8 cellular contexts compared by ENCODE assay signal in the genomic region with DNA sequence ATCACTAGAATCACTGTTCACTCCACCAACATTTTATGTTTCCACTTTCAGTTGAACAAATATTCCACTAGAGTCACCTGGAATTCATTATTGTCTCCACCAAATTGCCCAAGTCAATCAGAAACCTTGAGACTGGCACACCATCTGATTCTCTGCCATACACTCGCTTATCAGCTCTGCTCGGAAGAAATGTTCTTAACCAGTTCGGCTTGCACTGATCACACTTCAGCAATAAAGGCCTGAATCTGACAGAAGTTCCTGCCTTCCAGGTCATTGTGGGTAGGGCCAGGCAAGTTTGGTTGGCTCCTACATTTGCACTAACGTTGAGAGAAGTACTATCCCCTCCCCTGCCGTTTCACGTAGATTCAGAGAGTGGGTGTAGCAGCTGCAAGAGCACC.
DNase-seq lines count a peak whose midpoint lies in the region; ATAC-seq and TF ChIP-seq lines count a peak whose summit lies in the region.

No MANE protein-coding gene starts in this region.

- H3K4me3 ChIP-seq in ACC112 (ENCODE audit: low read depth, low read length): peak overlapping the region; percentile 91
- H3K4me3 ChIP-seq in HUES48 (ENCODE audit: low read depth, low read length): peak overlapping the region; percentile 100
- H3K4me3 ChIP-seq in cardiac fibroblast (replicated peaks in 1 of 2; ENCODE audit: low read depth in 2 of 2, low read length in 2 of 2): peak overlapping the region; percentile 99
- H3K4me3 ChIP-seq in muscle layer of colon (ENCODE audit: low read depth in 1 of 2, low read length in 2 of 2): peak overlapping the region; percentile 80 to 89

- no peaks in the 10 kb centered on the region for H3K9me3 ChIP-seq in HUES48 (ENCODE audit: control insufficient read depth, insufficient read depth, low read length)
- no peaks in the 10 kb centered on the region for H3K9me3 ChIP-seq in muscle layer of colon (ENCODE audit: low read length)

- H3K9ac ChIP-seq in HUES48 (ENCODE audit: low read depth, low read length) (peak overlapping the region; percentile 80), muscle layer of colon (ENCODE audit: low read length) (peak overlapping the region; percentile 83)

- DNase-seq in cardiac fibroblast (ENCODE audit: low read depth in 2 of 2): no peak
- no peak for DNase-seq in iPS-NIHi11 (ENCODE audit: low spot score)
- DNase-seq in stimulated activated CD4-positive, alpha-beta T cell treated with anti-CD3 and anti-CD28 coated beads, Interleukin-15, amount 100 ng/mL, for 24 hours: no peak

- H3K27me3 ChIP-seq in ACC112 (ENCODE audit: insufficient read depth, low read length) (no peaks in the 10 kb centered on the region), HUES48 (ENCODE audit: control insufficient read depth, insufficient read depth, low read length) (no peaks in the 10 kb centered on the region), muscle layer of colon (ENCODE audit: control insufficient read depth in 1 of 2, insufficient read depth in 2 of 2, low read length in 2 of 2) (no peaks in the 10 kb centered on the region)

- peaks cover 41% of the 10 kb centered on the region for H3K4me1 ChIP-seq in ACC112 (ENCODE audit: control insufficient read depth, insufficient read depth, low read length, unreplicated experiment)
- peaks cover 47% of the 10 kb centered on the region for H3K4me1 ChIP-seq in HUES48 (ENCODE audit: control insufficient read depth, insufficient read depth, low read length)
- H3K4me1 ChIP-seq in muscle layer of colon (ENCODE audit: insufficient read depth, low read length): peaks cover 46% of the 10 kb centered on the region

- H2AFZ ChIP-seq in ACC112 (ENCODE audit: low read length, unreplicated experiment): no peak overlapping the region

- no peak for ATAC-seq in GM19035 (IDR thresholded peaks at IDR 0.05; ENCODE audit: unreplicated experiment)
- no peak for ATAC-seq in GM19328 (IDR thresholded peaks at IDR 0.05; ENCODE audit: unreplicated experiment)

- peak overlapping the region; percentile 87 for H3K27ac ChIP-seq in ACC112 (ENCODE audit: low read depth, low read length)
- H3K27ac ChIP-seq in HUES48 (ENCODE audit: low read depth, low read length): peak overlapping the region; percentile 90
- peak overlapping the region; percentile 92 for H3K27ac ChIP-seq in muscle layer of colon (ENCODE audit: low read depth, low read length)

- TF ChIP-seq CTCF in cardiac fibroblast (IDR thresholded peaks at IDR 0.05; ENCODE audit: low read depth, low read length): no peak

- H3K36me3 ChIP-seq in ACC112 (ENCODE audit: insufficient read depth, low read length) (no peaks in the 10 kb centered on the region), HUES48 (ENCODE audit: control insufficient read depth, insufficient read depth, low read length) (peaks cover 22% of the 10 kb centered on the region), muscle layer of colon (ENCODE audit: insufficient read depth, low read length) (peaks cover 5% of the 10 kb centered on the region)

- H3K79me2 ChIP-seq in ACC112 (ENCODE audit: control insufficient read depth, insufficient read depth, low read length, unreplicated experiment): peaks cover 59% of the 10 kb centered on the region
